Comparison of ENCODE assay signal across 1 cellular context in genomic region chr7:30284298-30285066, GRCh38.
TF ChIP-seq lines count a peak whose summit lies in the region.

Gene ZNRF2, plus strand, starts transcription at chr7:30284597. Its CDS starts 761 bp downstream, at chr7:30285358.

TF ChIP-seq in K562, 482 proteins besides CTCF, POLR2A, EP300 and RAD21 (continued from another document and continues in another):
- 0 out of 2 replicates have a peak, but pooled peaks have one; percentile 18 for TF ChIP-seq ZBTB2 (IDR thresholded peaks at IDR 0.05)
- no peak for TF ChIP-seq ZNF134 (CRISPR knock-in tag; conservative IDR thresholded peaks at IDR 0.05)
- TF ChIP-seq TBP (optimal IDR thresholded peaks at IDR 0.05; ENCODE audit: low read depth, low read length) = peak; percentile 56
- no peak for TF ChIP-seq STAG1 (CRISPR knock-in tag; IDR thresholded peaks at IDR 0.05; ENCODE audit: borderline replicate concordance)
- TF ChIP-seq ZNF41 (CRISPR knock-in tag; conservative IDR thresholded peaks at IDR 0.05) = no peak
- TF ChIP-seq HLTF (IDR thresholded peaks at IDR 0.05) = no peak
- 0 out of 2 replicates have a peak, but pooled peaks have one; percentile 35 for TF ChIP-seq ELF4 (CRISPR knock-in tag; IDR thresholded peaks at IDR 0.05)
- no peak for TF ChIP-seq CCAR2 (IDR thresholded peaks at IDR 0.05; ENCODE audit: low read depth, low read length)
- no peak for TF ChIP-seq MAFK (IDR thresholded peaks at IDR 0.05; ENCODE audit: low read length)
- TF ChIP-seq ARID1B (IDR thresholded peaks at IDR 0.05) = peak; percentile 14; the same call in 1 of the 2 replicates
- no peak for TF ChIP-seq KDM2B (CRISPR knock-in tag; IDR thresholded peaks at IDR 0.05)
- TF ChIP-seq RCOR1 (IDR thresholded peaks at IDR 0.05; ENCODE audit: borderline replicate concordance in 1 of 2, low read depth in 2 of 2, low read length in 2 of 2) = 0 out of 4 replicates have a peak, but pooled peaks of 1 of the 2 experiments have one; percentile 29
- TF ChIP-seq KAT2B (IDR thresholded peaks at IDR 0.05; ENCODE audit: low read depth, low read length) = no peak
- no peak for TF ChIP-seq HINFP (tag; conservative IDR thresholded peaks at IDR 0.05; ENCODE audit: low read depth)
- TF ChIP-seq TSHZ1 (CRISPR knock-in tag; IDR thresholded peaks at IDR 0.05) = no peak
- no peak for TF ChIP-seq SMAD1 (IDR thresholded peaks at IDR 0.05; ENCODE audit: low read depth, low read length, partially characterized antibody)
- no peak for TF ChIP-seq GTF2E2 (tag; IDR thresholded peaks at IDR 0.05)
- TF ChIP-seq TAF7 (tag; IDR thresholded peaks at IDR 0.05) = no peak
- no peak for TF ChIP-seq ZBTB9 (CRISPR knock-in tag; IDR thresholded peaks at IDR 0.05)
- no peak for TF ChIP-seq LARP7 (IDR thresholded peaks at IDR 0.05)
- TF ChIP-seq RB1 (IDR thresholded peaks at IDR 0.05; ENCODE audit: low read depth) = peak; percentile 54
- TF ChIP-seq NR2C2 (CRISPR knock-in tag; IDR thresholded peaks at IDR 0.05) = peak; percentile 48; the same call in 1 of the 2 replicates
- TF ChIP-seq NR2C2 (tag; IDR thresholded peaks at IDR 0.05) = peak; percentile 69
- TF ChIP-seq PCBP1 (IDR thresholded peaks at IDR 0.05; ENCODE audit: low read depth, low read length, poor library complexity, severe bottlenecking) = peak; percentile 56
- TF ChIP-seq SFPQ (IDR thresholded peaks at IDR 0.05; ENCODE audit: low read depth, low read length) = no peak
- TF ChIP-seq ETV5 (CRISPR knock-in tag; IDR thresholded peaks at IDR 0.05; ENCODE audit: low read depth) = no peak
- peak; percentile 76 for TF ChIP-seq HNRNPLL (IDR thresholded peaks at IDR 0.05; ENCODE audit: low read depth, low read length, poor library complexity, severe bottlenecking)
- TF ChIP-seq HDAC1 (IDR thresholded peaks at IDR 0.05) = peak in 1 of 2 experiments; percentile 51; a peak in 1 of 4 replicates
- TF ChIP-seq PCBP2 (IDR thresholded peaks at IDR 0.05; ENCODE audit: low read depth, low read length, poor library complexity, severe bottlenecking) = peak; percentile 27
- peak; percentile 95 for TF ChIP-seq ZNF764 (CRISPR knock-in tag; IDR thresholded peaks at IDR 0.05; ENCODE audit: low read depth)
- no peak for TF ChIP-seq IRF2 (CRISPR knock-in tag; IDR thresholded peaks at IDR 0.05)
- no peak for TF ChIP-seq MAFF (IDR thresholded peaks at IDR 0.05; ENCODE audit: low read length)
- TF ChIP-seq CXXC5 (CRISPR knock-in tag; IDR thresholded peaks at IDR 0.05) = peak; percentile 88
- no peak for TF ChIP-seq STAT5A (IDR thresholded peaks at IDR 0.05; ENCODE audit: borderline replicate concordance, low read length)
- no peak for TF ChIP-seq ARID3A (IDR thresholded peaks at IDR 0.05; ENCODE audit: borderline replicate concordance, low read depth, low read length)
- no peak for TF ChIP-seq SMARCE1 (IDR thresholded peaks at IDR 0.05)
- no peak for TF ChIP-seq ZNF384 (IDR thresholded peaks at IDR 0.05; ENCODE audit: low read depth, low read length)
- TF ChIP-seq ZNF253 (CRISPR knock-in tag; conservative IDR thresholded peaks at IDR 0.05) = no peak
- no peak for TF ChIP-seq RFX1 (IDR thresholded peaks at IDR 0.05)
- TF ChIP-seq SIRT6 (IDR thresholded peaks at IDR 0.05; ENCODE audit: low read depth, low read length) = no peak
- TF ChIP-seq TEAD1 (CRISPR knock-in tag; IDR thresholded peaks at IDR 0.05) = peak in 1 of 2 experiments; percentile 92; a peak in 1 of 4 replicates
- TF ChIP-seq PBX2 (CRISPR knock-in tag; IDR thresholded peaks at IDR 0.05; ENCODE audit: low read depth) = peak; percentile 94
- TF ChIP-seq PBX2 (tag; conservative IDR thresholded peaks at IDR 0.05; ENCODE audit: low read depth) = peak; percentile 86
- no peak for TF ChIP-seq BRF2 (IDR thresholded peaks at IDR 0.05; ENCODE audit: borderline replicate concordance, insufficient read depth, insufficient read length)
- no peak for TF ChIP-seq ZKSCAN8 (CRISPR knock-in tag; IDR thresholded peaks at IDR 0.05)
- TF ChIP-seq MAFG (tag; conservative IDR thresholded peaks at IDR 0.05) = no peak
- no peak for TF ChIP-seq ZMIZ1 (IDR thresholded peaks at IDR 0.05; ENCODE audit: low read depth in 2 of 2, low read length in 2 of 2)
- TF ChIP-seq HDGF (IDR thresholded peaks at IDR 0.05) = no peak
- peak; percentile 43 for TF ChIP-seq NEUROD1 (IDR thresholded peaks at IDR 0.05; ENCODE audit: borderline replicate concordance, low read depth, low read length, partially characterized antibody)
- peak; percentile 57 for TF ChIP-seq SUPT5H (IDR thresholded peaks at IDR 0.05)
